11 cellular contexts compared by ENCODE assay signal in the genomic region with DNA sequence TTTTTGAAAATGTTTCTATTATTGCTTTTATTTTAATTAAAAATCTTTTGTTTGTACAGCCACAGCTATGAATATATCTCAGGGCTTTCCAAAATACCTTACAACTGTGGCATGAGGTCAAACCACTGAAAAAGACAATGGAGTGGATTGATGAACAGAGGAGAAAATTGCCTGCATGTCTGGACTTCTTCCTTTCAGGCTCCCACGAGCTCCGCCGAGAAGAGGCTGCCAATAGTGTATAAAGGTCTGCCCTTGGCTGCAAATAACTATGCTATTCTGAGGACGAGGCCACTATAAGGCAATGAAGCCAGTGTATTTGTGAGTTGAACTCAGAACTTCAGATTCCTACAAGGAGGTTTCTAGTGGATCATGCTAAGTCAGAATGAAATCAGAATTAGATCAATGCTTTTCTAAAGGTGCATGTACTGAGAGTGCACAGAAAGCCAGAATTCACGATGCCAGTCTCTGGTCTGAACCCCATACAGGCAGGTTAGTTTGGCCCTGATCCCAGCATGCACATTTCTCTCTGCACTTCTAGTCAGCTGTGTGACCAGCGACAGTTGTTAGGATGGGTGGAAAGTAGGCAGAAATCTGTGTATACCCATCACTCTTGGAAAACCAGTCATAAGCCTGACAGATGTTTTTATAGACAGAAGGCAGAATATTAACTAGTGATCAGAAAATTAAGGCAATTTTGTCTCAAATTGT. TPM values are rescaled to one million over a fixed set of nuclear protein-coding genes. Genes with fewer than 3 reads are reported as not detected.
A peak's percentile ranks its signal among the peaks of the same experiment; 100 is the strongest.
DNase-seq lines count a peak whose midpoint lies in the region; ATAC-seq, FAIRE-seq and TF ChIP-seq lines count a peak whose summit lies in the region.
"Had no signal": no experiment of that assay in that cellular context is flagged by ENCODE, and none has a peak within 500 bp of the region (broad histone marks: within the 10 kb centered on the region; RNA-seq: fewer than 3 reads in every experiment).

No MANE protein-coding gene starts in this region.

- peak overlapping the region; percentile 85 to 86 for H3K27ac ChIP-seq in breast epithelium
- H3K27ac ChIP-seq in skeletal muscle tissue (ENCODE audit: low read depth, low read length) = peak overlapping the region; percentile 33

- H3K9me3 ChIP-seq in breast epithelium (no peaks in the 10 kb centered on the region), skeletal muscle tissue (ENCODE audit: control insufficient read depth in 3 of 3, low read length in 3 of 3) (no peaks in the 10 kb centered on the region)

- H3K4me1 ChIP-seq in breast epithelium (peaks cover 0 to 21% of the 10 kb centered on the region in 2 donors), skeletal muscle tissue (ENCODE audit: control insufficient read depth in 3 of 3, insufficient read depth in 3 of 3, low read length in 3 of 3) (peaks cover 16 to 27% (median 19%) of the 10 kb centered on the region in 3 donors)

- peak overlapping the region in 1 of 3 donors; percentile 17 for H3K9ac ChIP-seq in skeletal muscle tissue (ENCODE audit: low read depth in 1 of 3, low read length in 3 of 3)

- no peak for TF ChIP-seq POLR2A in breast epithelium (IDR thresholded peaks at IDR 0.05)
- TF ChIP-seq POLR2A in GM12891 (IDR thresholded peaks at IDR 0.05; ENCODE audit: low read depth, low read length) = no peak

- H3K27me3 ChIP-seq in breast epithelium (no peaks in the 10 kb centered on the region), skeletal muscle tissue (ENCODE audit: control insufficient read depth in 3 of 3, insufficient read depth in 3 of 3, low read length in 3 of 3) (no peaks in the 10 kb centered on the region)

- H3K4me3 ChIP-seq in breast epithelium (peak overlapping the region in 1 of 3 donors; percentile 2), skeletal muscle tissue (ENCODE audit: low read length in 3 of 3) (peak overlapping the region; percentile 4 to 26 (median 25))

- DNase-seq in HT-29 (ENCODE audit: low spot score) (peak; percentile 31), breast epithelium (ENCODE audit: low spot score in 2 of 2) (peak in 1 of 2 donors; percentile 86), hippocampal formation (lab: John Stamatoyannopoulos, UW) (peak; percentile 19 to 27), GM12891 (ENCODE audit: insufficient read length, low spot score) (no peak), ecto neural progenitor cell (ENCODE audit: low spot score) (no peak)
- DNase-seq in stimulated activated naive CD4-positive, alpha-beta T cell (lab: John Stamatoyannopoulos, UW) = no peak
- DNase-seq: activated CD8-positive, alpha-beta memory T cell treated with anti-CD3 and anti-CD28 coated beads for 24 hours; DMS79 treated with DMSO at 0.1 percent for 48 hours; naive B cell had no signal

- no peak for FAIRE-seq in GM12891 (lab: Jason Lieb, UNC)

- H3K36me3 ChIP-seq in breast epithelium = no peaks in the 10 kb centered on the region
- H3K36me3 ChIP-seq in skeletal muscle tissue (ENCODE audit: control insufficient read depth in 3 of 3, insufficient read depth in 3 of 3, low read length in 3 of 3) = no peaks in the 10 kb centered on the region

- ATAC-seq in GM19023 (IDR thresholded peaks at IDR 0.05; ENCODE audit: unreplicated experiment) = no peak

- intact Hi-C loops in breast epithelium (cut with DNase I; ENCODE audit: low total_unique reads) = no loop called here

- TF ChIP-seq CTCF in breast epithelium (IDR thresholded peaks at IDR 0.05) = no peak

TF ChIP-seq in GM12891, 5 proteins besides CTCF, POLR2A, EP300 and RAD21:
- TF ChIP-seq SPI1 (IDR thresholded peaks at IDR 0.05; ENCODE audit: low read depth, low read length) = no peak
- no peak for TF ChIP-seq TAF1 (IDR thresholded peaks at IDR 0.05; ENCODE audit: low read depth, low read length)
- no peak for TF ChIP-seq POLR2AphosphoS5 (IDR thresholded peaks at IDR 0.05; ENCODE audit: low read depth, low read length)
- TF ChIP-seq POU2F2 (IDR thresholded peaks at IDR 0.05; ENCODE audit: low read depth, low read length) = no peak
- no peak for TF ChIP-seq PAX5 (IDR thresholded peaks at IDR 0.05; ENCODE audit: insufficient read depth, low read length, severe bottlenecking)

RNA-seq across cellular contexts. Expression of a gene that starts 42.7 kb away (rescaled TPM):
- total RNA-seq in HT-29 (2014; rRNA removed; shearing (Covaris generic)) = 53.3 and 55.8 TPM in 2 replicates
- 100 to 1,000 TPM; 177 to 339 (median 237) TPM for total RNA-seq in breast epithelium
- 101 TPM for total RNA-seq in skeletal muscle tissue
- polyA plus RNA-seq in GM12891 (2012; ENCODE audit: low read depth, missing spikeins) = 2.3 TPM

Comparison
In these comparisons a context has a peak if more than half of its experiments do, and no peak if none do; other contexts are left out.
1. DNase-seq: peak in HT-29 (single experiment) and hippocampal formation (2 of 2); none in GM12891 (single experiment), stimulated activated naive CD4-positive, alpha-beta T cell (0 of 6) and ecto neural progenitor cell (single experiment).